In genomic region chr14:93943930-93944329, GRCh38 we compare ENCODE assay signal across 1 cellular context.
TF ChIP-seq lines count a peak whose summit lies in the region.

No MANE protein-coding gene starts in this region.

TF ChIP-seq in SK-N-SH, 30 proteins besides CTCF, POLR2A, EP300 and RAD21 (continued from another document):
- TF ChIP-seq USF2 (IDR thresholded peaks at IDR 0.05; ENCODE audit: borderline replicate concordance, low read depth, low read length) (no peak), GATA2 (CRISPR knock-in tag; IDR thresholded peaks at IDR 0.05) (no peak), YY1 (IDR thresholded peaks at IDR 0.05; ENCODE audit: low read depth) (no peak), TEAD4 (IDR thresholded peaks at IDR 0.05; ENCODE audit: borderline replicate concordance, insufficient read depth) (no peak), JUND (IDR thresholded peaks at IDR 0.05) (no peak), NRF1 (IDR thresholded peaks at IDR 0.05; ENCODE audit: low read depth, low read length) (no peak), FOXJ3 (CRISPR knock-in tag; IDR thresholded peaks at IDR 0.05) (no peak), RFX5 (IDR thresholded peaks at IDR 0.05; ENCODE audit: low read length) (no peak), RCOR1 (IDR thresholded peaks at IDR 0.05; ENCODE audit: low read length) (no peak), FOXM1 (IDR thresholded peaks at IDR 0.05; ENCODE audit: low read depth) (no peak), POLR2AphosphoS5 (IDR thresholded peaks at IDR 0.05; ENCODE audit: low read depth, low read length) (no peak)
- TF ChIP-seq, protein P1, sequence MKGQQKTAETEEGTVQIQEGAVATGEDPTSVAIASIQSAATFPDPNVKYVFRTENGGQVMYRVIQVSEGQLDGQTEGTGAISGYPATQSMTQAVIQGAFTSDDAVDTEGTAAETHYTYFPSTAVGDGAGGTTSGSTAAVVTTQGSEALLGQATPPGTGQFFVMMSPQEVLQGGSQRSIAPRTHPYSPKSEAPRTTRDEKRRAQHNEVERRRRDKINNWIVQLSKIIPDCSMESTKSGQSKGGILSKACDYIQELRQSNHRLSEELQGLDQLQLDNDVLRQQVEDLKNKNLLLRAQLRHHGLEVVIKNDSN (IDR thresholded peaks at IDR 0.05; ENCODE audit: borderline replicate concordance, low read depth) = no peak
- TF ChIP-seq, protein P2, sequence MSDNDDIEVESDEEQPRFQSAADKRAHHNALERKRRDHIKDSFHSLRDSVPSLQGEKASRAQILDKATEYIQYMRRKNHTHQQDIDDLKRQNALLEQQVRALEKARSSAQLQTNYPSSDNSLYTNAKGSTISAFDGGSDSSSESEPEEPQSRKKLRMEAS (IDR thresholded peaks at IDR 0.05; ENCODE audit: low read depth) = no peak
